10 cellular contexts compared by ENCODE assay signal in genomic region chr1:39129514-39129913, GRCh38.
DNase-seq lines count a peak whose midpoint lies in the region; ATAC-seq and TF ChIP-seq lines count a peak whose summit lies in the region.
"Had no signal": no experiment of that assay in that cellular context is flagged by ENCODE, and none has a peak within 500 bp of the region (broad histone marks: within the 10 kb centered on the region; RNA-seq: fewer than 3 reads in every experiment).

No MANE protein-coding gene starts in this region.

- H3K36me3 Mint-ChIP-seq in stimulated activated effector memory CD8-positive, alpha-beta T cell treated with anti-CD3 and anti-CD28 coated beads, Interleukin-12 subunit alpha, Interleukin-12 subunit beta, amount 100 ng/mL, for 72 hours: no peaks in the 10 kb centered on the region

- no peak overlapping the region; the same call in 1 of the 2 replicates for H3K4me3 ChIP-seq in PC-3 (ENCODE audit: low read length)

- no peaks in the 10 kb centered on the region for H3K9me3 ChIP-seq in PC-3 (ENCODE audit: low read length)

- H3K36me3 ChIP-seq in PC-3 (ENCODE audit: low read depth, low read length): no peaks in the 10 kb centered on the region

- H3F3A ChIP-seq in PC-3 (ENCODE audit: low read length, unreplicated experiment): peaks cover 6% of the 10 kb centered on the region

- H3K4me3 Mint-ChIP-seq in stimulated activated effector memory CD8-positive, alpha-beta T cell treated with anti-CD3 and anti-CD28 coated beads, Interleukin-12 subunit alpha, Interleukin-12 subunit beta, amount 100 ng/mL, for 72 hours: no peak overlapping the region
- H3K4me3 Mint-ChIP-seq: B cell; naive thymus-derived CD4-positive, alpha-beta T cell had no signal

- peaks cover 6% of the 10 kb centered on the region for H3K4me1 Mint-ChIP-seq in stimulated activated effector memory CD8-positive, alpha-beta T cell treated with anti-CD3 and anti-CD28 coated beads, Interleukin-12 subunit alpha, Interleukin-12 subunit beta, amount 100 ng/mL, for 72 hours
- H3K4me1 Mint-ChIP-seq: B cell had no signal

- TF ChIP-seq CTCF in PC-3 (conservative IDR thresholded peaks at IDR 0.05; ENCODE audit: low read depth, low read length): peak; percentile 48; the same call in 1 of the 2 replicates

- DNase-seq in DMS79 (lab: John Stamatoyannopoulos, UW) (peak; percentile 58), DMS79 treated with DMSO at 0.1 percent for 48 hours (lab: John Stamatoyannopoulos, UW) (no peak), PC-3 (peak; percentile 25), fibroblast of peridontal ligament (ENCODE audit: extremely low read depth) (peak; percentile 57), GM19238 (ENCODE audit: insufficient read length, low spot score) (no peak), germinal center (ENCODE audit: low spot score) (no peak)
- no peak for DNase-seq in stimulated activated effector memory CD8-positive, alpha-beta T cell treated with anti-CD3 and anti-CD28 coated beads, Interleukin-12 subunit alpha, Interleukin-12 subunit beta, amount 100 ng/mL, for 72 hours (ENCODE audit: low spot score in 2 of 2)

- H4K20me1 ChIP-seq in PC-3 (ENCODE audit: low read length): no peaks in the 10 kb centered on the region

- POLR2A ChIA-PET in PC-3 (lab: Charles Lee; ENCODE audit: unreplicated experiment): no interaction called here

- peak overlapping the region; percentile 91 for H3K27ac ChIP-seq in PC-3 (ENCODE audit: low read length)

- intact Hi-C loops in PC-3 (cut with micrococcal nuclease): loop anchor here (1.0 kb wide), 2 partner anchors 29 to 63 kb away; no protein-coding TSS in a partner anchor

- H3K9me2 ChIP-seq in PC-3 (replicated peaks; ENCODE audit: low read length): no peaks in the 10 kb centered on the region

- CTCF ChIA-PET in PC-3 (lab: Charles Lee): no interaction called here

- no peaks in the 10 kb centered on the region for H3K9me3 Mint-ChIP-seq in stimulated activated effector memory CD8-positive, alpha-beta T cell treated with anti-CD3 and anti-CD28 coated beads, Interleukin-12 subunit alpha, Interleukin-12 subunit beta, amount 100 ng/mL, for 72 hours
- H3K9me3 Mint-ChIP-seq: naive thymus-derived CD4-positive, alpha-beta T cell had no signal

- BruUV-seq in PC-3 (replicated peaks; lab: Mats Ljungman, UMichigan): TSS peak; percentile 7

- H3K9ac ChIP-seq in PC-3 (ENCODE audit: low read length): peak overlapping the region; percentile 62

- H3K27ac Mint-ChIP-seq in stimulated activated effector memory CD8-positive, alpha-beta T cell treated with anti-CD3 and anti-CD28 coated beads, Interleukin-12 subunit alpha, Interleukin-12 subunit beta, amount 100 ng/mL, for 72 hours: no peak overlapping the region
- H3K27ac Mint-ChIP-seq: B cell had no signal

- H3K4me1 ChIP-seq in PC-3 (ENCODE audit: insufficient read depth, low read length): peaks cover 62% of the 10 kb centered on the region

- peak; percentile 25 for ATAC-seq in PC-3
- peak; percentile 47 for ATAC-seq in stimulated activated effector memory CD8-positive, alpha-beta T cell treated with anti-CD3 and anti-CD28 coated beads, Interleukin-12 subunit alpha, Interleukin-12 subunit beta, amount 100 ng/mL, for 72 hours
- ATAC-seq in HG02970 (IDR thresholded peaks at IDR 0.05; ENCODE audit: low FRiP score, unreplicated experiment): no peak
- ATAC-seq: naive thymus-derived CD4-positive, alpha-beta T cell had no signal

- H2AFZ ChIP-seq in PC-3 (ENCODE audit: low read length): no peak overlapping the region

- peaks cover 60% of the 10 kb centered on the region for H3K79me2 ChIP-seq in PC-3 (ENCODE audit: low read length)

- H3K4me2 ChIP-seq in PC-3 (ENCODE audit: low read length): peak overlapping the region; percentile 71

- no peaks in the 10 kb centered on the region for H3K27me3 ChIP-seq in PC-3 (ENCODE audit: low read length)

Comparison
In these comparisons a context has a peak if more than half of its experiments do, and no peak if none do; other contexts are left out.
1. DNase-seq: peak in DMS79 (single experiment), PC-3 (single experiment) and fibroblast of peridontal ligament (single experiment); none in DMS79 treated with DMSO at 0.1 percent for 48 hours (single experiment), stimulated activated effector memory CD8-positive, alpha-beta T cell treated with anti-CD3 and anti-CD28 coated beads, Interleukin-12 subunit alpha, Interleukin-12 subunit beta, amount 100 ng/mL, for 72 hours (0 of 2), GM19238 (single experiment) and germinal center (single experiment).